Comparison of ENCODE assay signal across 9 cellular contexts in genomic region chr1:91018006-91018405, GRCh38. TPM values are rescaled to one million over a fixed set of nuclear protein-coding genes. Genes with fewer than 3 reads are reported as not detected.
A peak's percentile ranks its signal among the peaks of the same experiment; 100 is the strongest.
DNase-seq lines count a peak whose midpoint lies in the region; ATAC-seq, FAIRE-seq and TF ChIP-seq lines count a peak whose summit lies in the region.
"Had no signal": no experiment of that assay in that cellular context is flagged by ENCODE, and none has a peak within 500 bp of the region (broad histone marks: within the 10 kb centered on the region; RNA-seq: fewer than 3 reads in every experiment).

No MANE protein-coding gene starts in this region.

- H3K4me1 Mint-ChIP-seq in mesothelial cell of epicardium = peaks cover 46% of the 10 kb centered on the region

- TF ChIP-seq POLR2A in K562 (conservative IDR thresholded peaks at IDR 0.05) = no peak

- no peak; a peak in 1 of 4 replicates for TF ChIP-seq RAD21 in K562 (CRISPR knock-in tag; conservative IDR thresholded peaks at IDR 0.05 in 1 of 2, IDR thresholded peaks at IDR 0.05 in 1 of 2)

- H4K20me1 ChIP-seq in DOHH2 (ENCODE audit: control insufficient read depth, insufficient read depth, low read depth, low read length) (peaks cover 18% of the 10 kb centered on the region), K562 (replicated peaks; ENCODE audit: control insufficient read depth, insufficient read depth, low read length) (peaks cover 7% of the 10 kb centered on the region; the same call in 1 of the 2 replicates)

- H3K27ac ChIP-seq in DOHH2 (ENCODE audit: low read depth, low read length) (no peak overlapping the region), K562 (ENCODE audit: extremely low read depth, low read depth, low read length) (no peak overlapping the region)
- H3K27ac ChIP-seq: HL-60 had no signal

- H3K9me3 Mint-ChIP-seq in mesothelial cell of epicardium = no peaks in the 10 kb centered on the region

- no peak overlapping the region for H2AFZ ChIP-seq in K562 (ENCODE audit: low read depth, low read length)

- H3K4me3 Mint-ChIP-seq in mesothelial cell of epicardium = no peak overlapping the region

- H3K4me3 ChIP-seq in DOHH2 (ENCODE audit: low read length) = peak overlapping the region; percentile 1; the same call in 1 of the 2 replicates
- no peak overlapping the region for H3K4me3 ChIP-seq in LNCaP clone FGC (ENCODE audit: low read depth, low read length)
- H3K4me3 ChIP-seq in K562 = no peak overlapping the region

- no peak for ATAC-seq in K562
- ATAC-seq in HG03442 (IDR thresholded peaks at IDR 0.05; ENCODE audit: unreplicated experiment) = no peak

- no peaks in the 10 kb centered on the region for H3K9me2 ChIP-seq in DOHH2 (replicated peaks; ENCODE audit: control insufficient read depth, low read length)

- POLR2A ChIA-PET in K562 (lab: Yijun Ruan, JAX) = interaction anchor here (1.1 to 5.0 kb wide), 4 partner anchors 9 to 167 kb away, joined by 3 to 40 read pairs (median 4); no protein-coding TSS in a partner anchor

- CTCF ChIA-PET in K562 (lab: Yijun Ruan, JAX; ENCODE audit: low intra/inter-chr PET ratio) = no interaction called here

- in situ Hi-C loops in K562 (cut with MboI) = no loop called here

- 54% methylated on average over 2 of the region's 2 CpGs for WGBS in K562 (ENCODE audit: insufficient coverage, low coverage, missing lambda C conversion rate)

- TF ChIP-seq CTCF in DOHH2 (IDR thresholded peaks at IDR 0.05; ENCODE audit: low read depth, low read length, poor library complexity, severe bottlenecking) (peak; percentile 59), LNCaP clone FGC (IDR thresholded peaks at IDR 0.05; ENCODE audit: control insufficient read depth, extremely low read depth, insufficient read depth) (peak; percentile 43), K562 (IDR thresholded peaks at IDR 0.05 in 2 of 3, conservative IDR thresholded peaks at IDR 0.05 in 1 of 3; ENCODE audit: insufficient read depth in 2 of 3, low read depth in 1 of 3, low read length in 3 of 3) (peak; percentile 32 to 51 (median 36); a peak in 4 of 6 replicates), mesothelial cell of epicardium (IDR thresholded peaks at IDR 0.05; ENCODE audit: unreplicated experiment) (no peak)

- H3K36me3 Mint-ChIP-seq in mesothelial cell of epicardium = peaks cover 6% of the 10 kb centered on the region

- no peak overlapping the region for H3K9ac ChIP-seq in K562 (ENCODE audit: insufficient read depth in 1 of 2, low read depth in 2 of 2, low read length in 2 of 2)

- H3K4me1 ChIP-seq in DOHH2 (ENCODE audit: control insufficient read depth, low read length) (peaks cover 46% of the 10 kb centered on the region), K562 (replicated peaks in 1 of 2; ENCODE audit: control insufficient read depth in 2 of 2, insufficient read depth in 2 of 2, low read length in 2 of 2) (peaks cover 13% of the 10 kb centered on the region in 2 experiments; a peak in 4 of 5 replicates)

- FAIRE-seq in K562 (lab: Jason Lieb, UNC) = no peak

- no TSS peak for BruUV-seq in K562 (replicated peaks; lab: Mats Ljungman, UMichigan)

- H3K36me3 ChIP-seq in DOHH2 (ENCODE audit: control insufficient read depth, low read length) = peaks cover 64% of the 10 kb centered on the region
- H3K36me3 ChIP-seq in K562 (ENCODE audit: control insufficient read depth, insufficient read depth, low read length) = peaks cover 46% of the 10 kb centered on the region

- intact Hi-C loops in K562 (cut with micrococcal nuclease) = loop anchor here (10.0 kb wide), 1 partner anchor 147 kb away; no protein-coding TSS in a partner anchor

- DNase-seq in LNCaP clone FGC (ENCODE audit: low read depth) = no peak
- peak in 2 of 4 experiments; percentile 27 to 30 for DNase-seq in K562 (ENCODE audit: extremely low read depth in 1 of 4, low spot score in 3 of 4)
- no peak for DNase-seq in mesothelial cell of epicardium (ENCODE audit: low spot score in 2 of 2, unreplicated experiment in 2 of 2)
- no peak for DNase-seq in NCI-H526 treated with DMSO at 0.1 percent for 48 hours (lab: John Stamatoyannopoulos, UW)
- DNase-seq in SHP77 treated with DMSO at 0.1 percent for 48 hours (lab: John Stamatoyannopoulos, UW) = no peak
- no peak for DNase-seq in C1 segment of cervical spinal cord (lab: John Stamatoyannopoulos, UW)

- no peak for TF ChIP-seq EP300 in K562 (IDR thresholded peaks at IDR 0.05; ENCODE audit: low read length)

- H3K27me3 ChIP-seq in DOHH2 (ENCODE audit: control insufficient read depth, low read length) = no peaks in the 10 kb centered on the region
- H3K27me3 ChIP-seq in K562 (ENCODE audit: control insufficient read depth in 2 of 2, insufficient read depth in 2 of 2, low read length in 2 of 2) = no peaks in the 10 kb centered on the region

- H3F3A ChIP-seq in DOHH2 (ENCODE audit: control insufficient read depth, insufficient read depth) = no peaks in the 10 kb centered on the region

- no peaks in the 10 kb centered on the region for H3K27me3 Mint-ChIP-seq in mesothelial cell of epicardium (ENCODE audit: low read depth)

- no peaks in the 10 kb centered on the region for H3K9me3 ChIP-seq in DOHH2 (ENCODE audit: control insufficient read depth, insufficient read depth, low read length)
- no peaks in the 10 kb centered on the region for H3K9me3 ChIP-seq in K562 (replicated peaks; ENCODE audit: control insufficient read depth, insufficient read depth, low read depth, low read length)

- H3K27ac Mint-ChIP-seq in mesothelial cell of epicardium = peak overlapping the region; percentile 65

- no peaks in the 10 kb centered on the region for H3K9me1 ChIP-seq in K562 (ENCODE audit: control insufficient read depth, insufficient read depth, low read length)

- H3K79me2 ChIP-seq in DOHH2 (ENCODE audit: control insufficient read depth, low read length) = peaks cover 93% of the 10 kb centered on the region
- H3K79me2 ChIP-seq in K562 (ENCODE audit: control insufficient read depth, insufficient read depth, low read length) = peaks cover 94% of the 10 kb centered on the region

- H3K4me2 ChIP-seq in DOHH2 (ENCODE audit: low read length) (peak overlapping the region; percentile 86; the same call in 1 of the 2 replicates), K562 (ENCODE audit: insufficient read depth, low read length) (no peak overlapping the region)

TF ChIP-seq in K562, 482 proteins besides CTCF, POLR2A, EP300 and RAD21:
- TF ChIP-seq TAF9B (IDR thresholded peaks at IDR 0.05; ENCODE audit: partially characterized antibody) = no peak
- no peak for TF ChIP-seq RFX1 (IDR thresholded peaks at IDR 0.05)
- no peak for TF ChIP-seq TGIF2 (CRISPR knock-in tag; IDR thresholded peaks at IDR 0.05)
- no peak for TF ChIP-seq ZNF232 (CRISPR knock-in tag; IDR thresholded peaks at IDR 0.05)
- TF ChIP-seq NFATC3 (IDR thresholded peaks at IDR 0.05) = no peak
- TF ChIP-seq SP2 (IDR thresholded peaks at IDR 0.05; ENCODE audit: extremely low read depth, low read depth, low read length, poor library complexity, severe bottlenecking) = no peak
- no peak for TF ChIP-seq ZNF224 (CRISPR knock-in tag; IDR thresholded peaks at IDR 0.05)

RNA-seq across cellular contexts. Expression of gene ZNF644, which starts 3.8 kb away (rescaled TPM):
- total RNA-seq in K562 (2011; cell fraction: chromatin; rRNA removed; ENCODE audit: low replicate concordance) = 41.2 and 164 TPM in 2 replicates
- 17.8 and 23.4 TPM in 2 replicates for total RNA-seq in K562 (2011; cell fraction: nucleolus; rRNA removed)
- 78.6 and 160 TPM in 2 replicates for total RNA-seq in K562 (2011; cell fraction: nucleoplasm; rRNA removed)
- total RNA-seq in K562 (2014; rRNA removed) (30.8 and 35.1 TPM in 2 replicates), K562 (2014; rRNA removed; fragmentation: Illumina TruSeq; extraction: Trizol) (55.8 and 63.3 TPM in 2 replicates), K562 (2015; rRNA removed; fragmentation: Illumina TruSeq; extraction: Trizol) (64.2 and 71.4 TPM in 2 replicates), K562 (2021) (39.6 and 39.8 TPM in 2 replicates), mesothelial cell of epicardium (73.3 to 77.9 TPM (median 77.7 TPM) in 3 replicates)
- polyA plus RNA-seq in K562 (2011; rRNA removed) (21.2 and 27.6 TPM in 2 replicates), K562 (2014; fragmentation: Illumina TruSeq; extraction: Trizol) (26.5 and 32.5 TPM in 2 replicates), K562 (2014; fragmentation: Nextera tagmentation; extraction: Ambion mirVana) (10 to 100 TPM; 39.8 to 48.4 TPM), K562 (2014; rRNA removed) (18.5 and 25.3 TPM in 2 replicates)
- polyA plus RNA-seq in K562 (2011; cell fraction: cytosol; rRNA removed) = 3.4 and 8.8 TPM in 2 replicates
- 12.4 and 15.1 TPM in 2 replicates for polyA plus RNA-seq in K562 (2011; cell fraction: nucleus; rRNA removed)
- polyA plus RNA-seq in K562 (2012) = 17.7 and 21.2 TPM in 2 replicates
- polyA minus RNA-seq in K562 (2011; rRNA and poly(A)+ RNA removed) = 91.2 and 91.6 TPM in 2 replicates
- 27.6 and 28.7 TPM in 2 replicates for polyA minus RNA-seq in K562 (2011; cell fraction: cytosol; rRNA and poly(A)+ RNA removed)
- 57.5 and 74.6 TPM in 2 replicates for polyA minus RNA-seq in K562 (2011; cell fraction: nucleus; rRNA and poly(A)+ RNA removed)
